Comparison of ENCODE assay signal across 23 cellular contexts in the genomic region with DNA sequence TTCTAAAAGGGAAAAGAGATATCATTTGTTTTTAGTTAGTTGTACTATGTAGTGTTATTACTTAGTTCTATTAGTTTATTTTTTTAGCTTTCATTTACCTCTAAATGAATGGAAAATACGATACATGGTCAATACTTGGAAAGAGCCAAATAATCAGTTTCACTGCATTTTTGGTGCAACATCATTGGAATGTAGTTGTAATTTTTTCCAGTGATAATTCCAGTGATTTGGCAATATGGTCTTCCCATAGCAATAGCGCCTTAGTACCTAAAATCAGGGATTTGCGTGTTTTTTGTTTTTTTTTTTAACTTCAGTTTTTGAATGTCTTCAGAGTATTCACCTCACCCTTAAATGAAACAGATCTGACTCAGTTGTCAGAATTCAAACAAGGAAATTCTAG. TPM values are rescaled to one million over a fixed set of nuclear protein-coding genes. Genes with fewer than 3 reads are reported as not detected.
DNase-seq lines count a peak whose midpoint lies in the region; ATAC-seq and TF ChIP-seq lines count a peak whose summit lies in the region.
"Had no signal": no experiment of that assay in that cellular context is flagged by ENCODE, and none has a peak within 500 bp of the region (broad histone marks: within the 10 kb centered on the region; RNA-seq: fewer than 3 reads in every experiment).

No MANE protein-coding gene starts in this region.

- no peak overlapping the region for H2AFZ ChIP-seq in GM23248

- peaks cover 35% of the 10 kb centered on the region for H3K36me3 Mint-ChIP-seq in T-helper 2 cell treated with Interferon-gamma antibody and Interleukin-4, amounts not matched to agents 5 μg/mL and 100 μg/mL, for 36 hours (ENCODE audit: low read depth)
- H3K36me3 Mint-ChIP-seq in activated naive CD8-positive, alpha-beta T cell treated with anti-CD3 and anti-CD28 coated beads, Interleukin-2, amount 50 U/mL, for 24 hours (ENCODE audit: low read depth), result peaks cover 57% of the 10 kb centered on the region
- peaks cover 0 to 28% (median 9%) of the 10 kb centered on the region in 3 donors for H3K36me3 Mint-ChIP-seq in naive thymus-derived CD8-positive, alpha-beta T cell
- H3K36me3 Mint-ChIP-seq in progenitor cell of endocrine pancreas (ENCODE audit: insufficient read depth), result peaks cover 1% of the 10 kb centered on the region
- H3K36me3 Mint-ChIP-seq: mesothelial cell of epicardium had no signal

- 0 out of 2 replicates have a peak overlapping the region, but pooled peaks have one; percentile 7 for H3K27ac ChIP-seq in GM23248
- H3K27ac ChIP-seq: BLaER1, foreskin keratinocyte, right atrium auricular region had no signal

- H3K27me3 ChIP-seq in GM23248 (replicated peaks; ENCODE audit: insufficient read depth), result no peaks in the 10 kb centered on the region
- H3K27me3 ChIP-seq: BLaER1, foreskin keratinocyte, right atrium auricular region, transverse colon had no signal

- TF ChIP-seq CTCF in progenitor cell of endocrine pancreas (IDR thresholded peaks at IDR 0.05; ENCODE audit: unreplicated experiment), result no peak

- no peaks in the 10 kb centered on the region for H3K27me3 Mint-ChIP-seq in T-helper 2 cell treated with Interferon-gamma antibody and Interleukin-4, amounts not matched to agents 5 μg/mL and 100 μg/mL, for 36 hours (ENCODE audit: low read depth)
- H3K27me3 Mint-ChIP-seq in activated naive CD8-positive, alpha-beta T cell treated with anti-CD3 and anti-CD28 coated beads, Interleukin-2, amount 50 U/mL, for 24 hours, result no peaks in the 10 kb centered on the region
- H3K27me3 Mint-ChIP-seq in naive thymus-derived CD8-positive, alpha-beta T cell, result no peaks in the 10 kb centered on the region
- H3K27me3 Mint-ChIP-seq in progenitor cell of endocrine pancreas, result no peaks in the 10 kb centered on the region
- H3K27me3 Mint-ChIP-seq: stimulated activated naive B cell treated with anti-CD40 and anti-IgM and Interleukin-4, amounts not matched to agents 10 μg/mL and 1 μg/mL and 100 μg/mL, for 72 hours had no signal

- no peaks in the 10 kb centered on the region for H3K9me3 Mint-ChIP-seq in T-helper 2 cell treated with Interferon-gamma antibody and Interleukin-4, amounts not matched to agents 5 μg/mL and 100 μg/mL, for 36 hours
- no peaks in the 10 kb centered on the region for H3K9me3 Mint-ChIP-seq in activated naive CD8-positive, alpha-beta T cell treated with anti-CD3 and anti-CD28 coated beads, Interleukin-2, amount 50 U/mL, for 24 hours
- H3K9me3 Mint-ChIP-seq in naive thymus-derived CD8-positive, alpha-beta T cell, result no peaks in the 10 kb centered on the region
- H3K9me3 Mint-ChIP-seq in progenitor cell of endocrine pancreas (ENCODE audit: low read depth), result no peaks in the 10 kb centered on the region
- H3K9me3 Mint-ChIP-seq: mesothelial cell of epicardium; stimulated activated naive B cell treated with anti-CD40 and anti-IgM and Interleukin-4, amounts not matched to agents 10 μg/mL and 1 μg/mL and 100 μg/mL, for 72 hours had no signal

- H3K79me2 ChIP-seq in GM23248 (ENCODE audit: insufficient read depth), result peaks cover 85% of the 10 kb centered on the region

- ATAC-seq in activated naive CD8-positive, alpha-beta T cell treated with anti-CD3 and anti-CD28 coated beads, Interleukin-2, amount 50 U/mL, for 24 hours, result no peak
- no peak for ATAC-seq in naive thymus-derived CD8-positive, alpha-beta T cell
- no peak for ATAC-seq in GM18907 (IDR thresholded peaks at IDR 0.05; ENCODE audit: unreplicated experiment)
- ATAC-seq: foreskin keratinocyte; left cardiac atrium; stimulated activated naive B cell treated with anti-CD40 and anti-IgM and Interleukin-4, amounts not matched to agents 10 μg/mL and 1 μg/mL and 100 μg/mL, for 72 hours had no signal

- H3K9ac ChIP-seq in GM23248, result no peak overlapping the region

- peaks cover 42% of the 10 kb centered on the region for H3F3A ChIP-seq in GM23248 (ENCODE audit: insufficient read depth)

- no peaks in the 10 kb centered on the region for H3K9me2 ChIP-seq in GM23248 (ENCODE audit: insufficient read depth)

- H3K4me3 Mint-ChIP-seq in T-helper 2 cell treated with Interferon-gamma antibody and Interleukin-4, amounts not matched to agents 5 μg/mL and 100 μg/mL, for 36 hours, result peak overlapping the region; percentile 71
- H3K4me3 Mint-ChIP-seq in activated naive CD8-positive, alpha-beta T cell treated with anti-CD3 and anti-CD28 coated beads, Interleukin-2, amount 50 U/mL, for 24 hours, result peak overlapping the region; percentile 57
- peak overlapping the region in 6 of 10 donors; percentile 21 to 68 (median 44) for H3K4me3 Mint-ChIP-seq in naive thymus-derived CD8-positive, alpha-beta T cell
- no peak overlapping the region for H3K4me3 Mint-ChIP-seq in progenitor cell of endocrine pancreas (ENCODE audit: low read depth)
- H3K4me3 Mint-ChIP-seq: mesothelial cell of epicardium; stimulated activated naive B cell treated with anti-CD40 and anti-IgM and Interleukin-4, amounts not matched to agents 10 μg/mL and 1 μg/mL and 100 μg/mL, for 72 hours had no signal

- peak overlapping the region; percentile 86 for H3K27ac Mint-ChIP-seq in T-helper 2 cell treated with Interferon-gamma antibody and Interleukin-4, amounts not matched to agents 5 μg/mL and 100 μg/mL, for 36 hours
- H3K27ac Mint-ChIP-seq in activated naive CD8-positive, alpha-beta T cell treated with anti-CD3 and anti-CD28 coated beads, Interleukin-2, amount 50 U/mL, for 24 hours, result peak overlapping the region; percentile 93
- peak overlapping the region; percentile 73 to 90 (median 86) for H3K27ac Mint-ChIP-seq in naive thymus-derived CD8-positive, alpha-beta T cell
- no peak overlapping the region for H3K27ac Mint-ChIP-seq in progenitor cell of endocrine pancreas
- H3K27ac Mint-ChIP-seq: mesothelial cell of epicardium had no signal

- H4K20me1 ChIP-seq in GM23248 (ENCODE audit: insufficient read depth), result no peaks in the 10 kb centered on the region

- peaks cover 55% of the 10 kb centered on the region for H3K4me1 Mint-ChIP-seq in T-helper 2 cell treated with Interferon-gamma antibody and Interleukin-4, amounts not matched to agents 5 μg/mL and 100 μg/mL, for 36 hours (ENCODE audit: low read depth)
- peaks cover 90% of the 10 kb centered on the region for H3K4me1 Mint-ChIP-seq in activated naive CD8-positive, alpha-beta T cell treated with anti-CD3 and anti-CD28 coated beads, Interleukin-2, amount 50 U/mL, for 24 hours
- H3K4me1 Mint-ChIP-seq in naive thymus-derived CD8-positive, alpha-beta T cell, result peaks cover 18 to 83% (median 70%) of the 10 kb centered on the region in 4 donors
- peaks cover 17% of the 10 kb centered on the region for H3K4me1 Mint-ChIP-seq in progenitor cell of endocrine pancreas (ENCODE audit: low read depth)

- in situ Hi-C loops in GM23248 (cut with MboI), result no loop called here

- POLR2A ChIA-PET in naive thymus-derived CD8-positive, alpha-beta T cell (lab: Charles Lee), result interaction anchor here (1.0 to 5.5 kb wide), 3 partner anchors 37 to 74 kb away, joined by 4 to 50 read pairs (median 7); a partner anchor contains a TSS

- H3K4me1 ChIP-seq in GM23248 (ENCODE audit: insufficient read depth), result peaks cover 43% of the 10 kb centered on the region

- H3K9me3 ChIP-seq in GM23248 (ENCODE audit: low read depth), result no peaks in the 10 kb centered on the region
- H3K9me3 ChIP-seq: BLaER1, right atrium auricular region, transverse colon had no signal

- DNase-seq in T-helper 2 cell treated with Interferon-gamma antibody and Interleukin-4, amounts not matched to agents 5 μg/mL and 100 μg/mL, for 36 hours (ENCODE audit: low spot score), result no peak
- DNase-seq in T-helper 2 cell (no peak), GM23248 (no peak), NCI-H2227 treated with DMSO at 0.1 percent for 48 hours (lab: John Stamatoyannopoulos, UW) (no peak), progenitor cell of endocrine pancreas (ENCODE audit: low spot score, unreplicated experiment) (no peak)
- DNase-seq in activated naive CD8-positive, alpha-beta T cell treated with anti-CD3 and anti-CD28 coated beads, Interleukin-2, amount 50 U/mL, for 24 hours, result no peak
- DNase-seq in naive thymus-derived CD8-positive, alpha-beta T cell, result no peak
- DNase-seq: 8988T; foreskin keratinocyte; hypothalamus; left cardiac atrium; NCI-H1105 treated with DMSO at 0.1 percent for 48 hours; NCI-H69; occipital lobe; SIG-M5; stimulated activated CD4-positive, alpha-beta T cell treated with anti-CD3 and anti-CD28 coated beads, Interleukin-15, amount 100 ng/mL, for 24 hours; stimulated activated naive B cell treated with anti-CD40 and anti-IgM and Interleukin-4, amounts not matched to agents 10 μg/mL and 1 μg/mL and 100 μg/mL, for 72 hours; T1000; transverse colon had no signal

- no peak overlapping the region for H3K4me2 ChIP-seq in GM23248 (ENCODE audit: unreplicated experiment)

- WGBS in GM23248 (ENCODE audit: low coverage in 1 of 2, low lambda C conversion rate in 2 of 2, missing lambda C conversion rate in 2 of 2), 2 experiments, result 99 to 100% methylated on average over 3 of the region's 3 CpGs

- H3K4me3 ChIP-seq in GM23248, result no peak overlapping the region
- H3K4me3 ChIP-seq: BLaER1, right atrium auricular region, transverse colon had no signal

- no peaks in the 10 kb centered on the region for H3K36me3 ChIP-seq in GM23248 (ENCODE audit: low read depth)
- H3K36me3 ChIP-seq: right atrium auricular region, transverse colon had no signal

RNA-seq across cellular contexts. Expression of a gene that starts 41.8 kb away (rescaled TPM):
- 54.3 and 54.6 TPM in 2 replicates for total RNA-seq in GM23248 (2014; rRNA removed; shearing (Covaris generic))
- 37.8 and 43.6 TPM in 2 replicates for polyA plus RNA-seq in GM23248 (2016; fragmentation: Nextera tagmentation; extraction: Ambion mirVana)
- 10 to 100 TPM; 78.4 to 79.6 TPM for total RNA-seq in naive thymus-derived CD8-positive, alpha-beta T cell
- polyA plus RNA-seq in naive thymus-derived CD8-positive, alpha-beta T cell, result 10 to 100 TPM; 35.1 to 40.7 (median 35.3) TPM
- total RNA-seq in progenitor cell of endocrine pancreas, result 31.6 and 37.2 TPM in 2 replicates

RNA-seq across cellular contexts. Expression of a gene that starts 46.2 kb away (rescaled TPM):
- 15.8 and 18.6 TPM in 2 replicates for total RNA-seq in GM23248 (2014; rRNA removed; shearing (Covaris generic))
- 40.5 and 43.2 TPM in 2 replicates for polyA plus RNA-seq in GM23248 (2016; fragmentation: Nextera tagmentation; extraction: Ambion mirVana)
- 10 to 100 TPM; 27.0 to 28.5 TPM for total RNA-seq in naive thymus-derived CD8-positive, alpha-beta T cell
- 10 to 100 TPM in 2 of 3 donors, 1 to 10 TPM in 1; 8.3 to 14.3 (median 11.1) TPM for polyA plus RNA-seq in naive thymus-derived CD8-positive, alpha-beta T cell
- 17.6 and 19.8 TPM in 2 replicates for total RNA-seq in progenitor cell of endocrine pancreas
